In the genomic region with DNA sequence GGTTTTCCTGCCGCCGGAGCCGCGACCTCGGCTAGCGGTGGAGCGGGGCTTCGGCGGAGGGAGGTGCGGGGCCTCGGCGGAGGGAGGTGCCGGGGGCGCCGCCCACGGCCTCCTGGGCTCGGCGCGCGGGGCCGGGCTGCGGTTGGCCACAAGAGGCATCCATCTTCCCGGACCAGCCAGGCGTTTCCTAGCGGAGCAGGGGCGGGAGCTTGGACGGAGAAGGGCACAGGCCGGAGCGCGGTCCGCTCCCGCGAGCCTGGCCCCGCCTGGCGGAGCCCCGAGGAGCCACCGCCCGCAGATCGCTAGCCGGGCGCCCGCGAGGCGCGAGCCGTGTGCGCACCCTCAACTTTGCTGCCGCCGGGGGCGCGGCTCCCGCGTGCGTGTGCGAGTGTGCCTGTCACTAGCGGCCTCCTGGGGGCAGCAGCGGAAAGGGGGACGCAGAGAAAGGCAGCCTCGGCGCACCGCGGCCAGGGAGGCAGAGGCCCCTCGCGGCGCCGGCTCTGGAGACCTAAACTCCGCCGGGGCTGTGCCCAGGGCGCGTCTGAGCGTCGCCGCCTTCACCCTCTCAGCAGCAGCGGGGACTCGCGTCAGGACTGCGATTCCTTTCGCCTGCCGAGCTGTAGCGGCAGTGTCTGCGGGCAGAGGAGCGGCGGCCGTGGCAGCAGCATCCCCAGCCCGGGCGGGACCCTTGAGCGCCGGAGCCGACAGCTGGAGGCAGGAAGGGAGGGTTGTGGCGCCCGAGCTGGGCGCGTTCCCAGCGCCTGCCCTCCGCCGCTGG, we compare ENCODE assay signal across 8 cellular contexts. TPM values are rescaled to one million over a fixed set of nuclear protein-coding genes. Genes with fewer than 3 reads are reported as not detected.
DNase-seq lines count a peak whose midpoint lies in the region; TF ChIP-seq lines count a peak whose summit lies in the region.

No MANE protein-coding gene starts in this region.

- H2AFZ ChIP-seq in MM.1S (ENCODE audit: low read length): peak overlapping the region; percentile 79

- no peaks in the 10 kb centered on the region for H3K9me2 ChIP-seq in MM.1S (replicated peaks; ENCODE audit: insufficient read depth, low read length)

- no peaks in the 10 kb centered on the region for H3F3A ChIP-seq in MM.1S (ENCODE audit: insufficient read depth, low read length)

- no peaks in the 10 kb centered on the region for H3K4me1 ChIP-seq in MM.1S (ENCODE audit: low read length)
- peaks cover 20% of the 10 kb centered on the region for H3K4me1 ChIP-seq in suprapubic skin

- peak overlapping the region; percentile 94 for H3K4me3 ChIP-seq in MM.1S (ENCODE audit: low read length)
- H3K4me3 ChIP-seq in suprapubic skin: peak overlapping the region; percentile 77

- TF ChIP-seq CTCF in MM.1S (IDR thresholded peaks at IDR 0.05; ENCODE audit: low read length) (peak; percentile 85), suprapubic skin (IDR thresholded peaks at IDR 0.05) (peak; percentile 87 to 95)

- TF ChIP-seq EP300 in suprapubic skin (IDR thresholded peaks at IDR 0.05): no peak

- DNase-seq in GDM1 (lab: John Stamatoyannopoulos, UW): peak; percentile 80
- DNase-seq in HCEC 1CT: peak; percentile 99
- DNase-seq in MM.1S: peak; percentile 86
- DNase-seq in SK-N-DZ (ENCODE audit: low spot score): peak; percentile 93
- peak; percentile 83 for DNase-seq in activated naive CD4-positive, alpha-beta T cell treated with anti-CD3 and anti-CD28 coated beads, Interleukin-2, amount 50 U/mL, for 16 hours
- DNase-seq in glomerular visceral epithelial cell (ENCODE audit: extremely low spot score): peak; percentile 95
- peak; percentile 86 for DNase-seq in occipital lobe (lab: John Stamatoyannopoulos, UW)
- DNase-seq in suprapubic skin (ENCODE audit: low spot score in 2 of 2): peak; percentile 91

- no CpG with 5 or more reads among the region's 96 CpGs for WGBS in suprapubic skin

- peak overlapping the region; percentile 55; the same call in 1 of the 2 replicates for H3K9ac ChIP-seq in MM.1S (ENCODE audit: low read length)

- no peaks in the 10 kb centered on the region for H3K27me3 ChIP-seq in MM.1S (replicated peaks; ENCODE audit: insufficient read depth, low read length)
- H3K27me3 ChIP-seq in suprapubic skin: no peaks in the 10 kb centered on the region

- peak overlapping the region; percentile 89 for H3K4me2 ChIP-seq in MM.1S (ENCODE audit: low read depth, low read length)

- H3K9me3 ChIP-seq in MM.1S (replicated peaks; ENCODE audit: insufficient read depth, low read length) (no peaks in the 10 kb centered on the region), suprapubic skin (no peaks in the 10 kb centered on the region)

- H4K20me1 ChIP-seq in MM.1S (ENCODE audit: insufficient read depth, low read length): no peaks in the 10 kb centered on the region

- H3K36me3 ChIP-seq in MM.1S (replicated peaks; ENCODE audit: insufficient read depth, low read length): no peaks in the 10 kb centered on the region
- no peaks in the 10 kb centered on the region for H3K36me3 ChIP-seq in suprapubic skin

- H3K27ac ChIP-seq in MM.1S (ENCODE audit: low read length) (no peak overlapping the region), suprapubic skin (peak overlapping the region; percentile 92)

- peak in 1 of 2 donors; percentile 39 for TF ChIP-seq POLR2A in suprapubic skin (IDR thresholded peaks at IDR 0.05)

- no peaks in the 10 kb centered on the region for H3K79me2 ChIP-seq in MM.1S (ENCODE audit: low read length)

RNA-seq across cellular contexts. Expression of a gene that starts 0.7 kb away (rescaled TPM):
- 1.3 and 1.4 TPM in 2 replicates for polyA plus RNA-seq in SK-N-DZ (2014; cell fraction: cytosol; rRNA removed)
- 1.1 and 3.8 TPM in 2 replicates for polyA plus RNA-seq in SK-N-DZ (2014; cell fraction: nucleus; rRNA removed)
- total RNA-seq in occipital lobe (40.7 TPM), suprapubic skin (10 to 100 TPM in 2 of 4 donors, 1 to 10 TPM in 2; 8.4 to 10.9 (median 9.8) TPM)
